Comparison of ENCODE assay signal across 13 cellular contexts in genomic region chr19:35011737-35012682, GRCh38. TPM values are rescaled to one million over a fixed set of nuclear protein-coding genes. Genes with fewer than 3 reads are reported as not detected.
DNase-seq lines count a peak whose midpoint lies in the region; ATAC-seq, FAIRE-seq and TF ChIP-seq lines count a peak whose summit lies in the region.
"Had no signal": no experiment of that assay in that cellular context is flagged by ENCODE, and none has a peak within 500 bp of the region (broad histone marks: within the 10 kb centered on the region; RNA-seq: fewer than 3 reads in every experiment).

No MANE protein-coding gene starts in this region.

- H4K20me1 ChIP-seq in HCT116 (ENCODE audit: insufficient read depth) (no peaks in the 10 kb centered on the region), K562 (replicated peaks; ENCODE audit: control insufficient read depth, insufficient read depth, low read length) (no peaks in the 10 kb centered on the region), osteoblast (ENCODE audit: insufficient read depth, low read length) (peaks cover 10% of the 10 kb centered on the region)

- H3K27ac Mint-ChIP-seq in CD4-positive, CD25-positive, alpha-beta regulatory T cell, result peak overlapping the region; percentile 74 to 97 (median 95)

- H3K4me1 ChIP-seq in CD4-positive, CD25-positive, alpha-beta regulatory T cell (ENCODE audit: control insufficient read depth, insufficient read depth, low read length, poor library complexity, severe bottlenecking), result peaks cover 50% of the 10 kb centered on the region
- H3K4me1 ChIP-seq in HCT116 (ENCODE audit: control insufficient read depth in 1 of 2, insufficient read depth in 2 of 2, low read length in 2 of 2), result no peaks in the 10 kb centered on the region
- H3K4me1 ChIP-seq in K562 (replicated peaks in 1 of 2; ENCODE audit: control insufficient read depth in 2 of 2, insufficient read depth in 2 of 2, low read length in 2 of 2), result peaks cover 0 to 28% of the 10 kb centered on the region in 2 experiments; a peak in 2 of 5 replicates
- H3K4me1 ChIP-seq in osteoblast (ENCODE audit: insufficient read depth, low read length), result no peaks in the 10 kb centered on the region
- H3K4me1 ChIP-seq: prostate gland had no signal

- H3K4me2 ChIP-seq in HCT116 (ENCODE audit: low read length) (no peak overlapping the region), K562 (ENCODE audit: insufficient read depth, low read length) (no peak overlapping the region), osteoblast (ENCODE audit: insufficient read depth, low read length) (no peak overlapping the region)

- no peak for DNase-seq in CD4-positive, CD25-positive, alpha-beta regulatory T cell
- no peak for DNase-seq in HCT116 (ENCODE audit: low read depth, low spot score)
- no peak for DNase-seq in K562 (ENCODE audit: extremely low read depth in 1 of 4, low spot score in 3 of 4)
- DNase-seq in osteoblast (ENCODE audit: insufficient read length, low spot score, missing footprints), result peak; percentile 51
- no peak for DNase-seq in SIG-M5 (lab: John Stamatoyannopoulos, UW)
- no peak for DNase-seq in cerebellar nuclear complex (lab: John Stamatoyannopoulos, UW)
- DNase-seq: NCI-H187, NCI-H748 treated with DMSO at 0.1 percent for 48 hours had no signal

- POLR2A ChIA-PET in HCT116 (lab: Charles Lee), result no interaction called here
- POLR2A ChIA-PET in K562 (lab: Yijun Ruan, JAX), result interaction anchor here (0.8 to 1.2 kb wide), 4 partner anchors 13 to 121 kb away, joined by 3 to 5 read pairs (median 4); partner anchors contain the start of gene ZNF30

- H3K36me3 Mint-ChIP-seq in CD4-positive, CD25-positive, alpha-beta regulatory T cell, result peaks cover 41% of the 10 kb centered on the region

- peak; percentile 29 for FAIRE-seq in K562 (lab: Jason Lieb, UNC)

- H3K9me2 ChIP-seq in HCT116 (ENCODE audit: insufficient read depth), result no peaks in the 10 kb centered on the region

- H3K9me3 ChIP-seq in CD4-positive, CD25-positive, alpha-beta regulatory T cell (ENCODE audit: control insufficient read depth in 2 of 2, low read length in 2 of 2), result no peaks in the 10 kb centered on the region
- H3K9me3 ChIP-seq in HCT116 (ENCODE audit: control insufficient read depth in 1 of 2, insufficient read depth in 1 of 2, low read depth in 1 of 2, low read length in 2 of 2) (no peaks in the 10 kb centered on the region), K562 (replicated peaks; ENCODE audit: control insufficient read depth, insufficient read depth, low read depth, low read length) (no peaks in the 10 kb centered on the region), osteoblast (ENCODE audit: low read depth, low read length) (no peaks in the 10 kb centered on the region)
- H3K9me3 ChIP-seq: prostate gland had no signal

- no peak for TF ChIP-seq EP300 in K562 (IDR thresholded peaks at IDR 0.05; ENCODE audit: low read length)

- H3K4me3 Mint-ChIP-seq in CD4-positive, CD25-positive, alpha-beta regulatory T cell, result peak overlapping the region; percentile 68 to 77 (median 72)

- intact Hi-C loops in HCT116 (cut with micrococcal nuclease) (loop anchor here (5.0 kb wide), 1 partner anchor 160 kb away; no protein-coding TSS in a partner anchor), K562 (cut with micrococcal nuclease) (loop anchor here (2.0 kb wide), 1 partner anchor 277 kb away; the partner anchor contains the start of gene ZNF181)

- no peaks in the 10 kb centered on the region for H3K9me3 Mint-ChIP-seq in CD4-positive, CD25-positive, alpha-beta regulatory T cell

- peaks cover 39% of the 10 kb centered on the region for H3K36me3 ChIP-seq in CD4-positive, CD25-positive, alpha-beta regulatory T cell (ENCODE audit: control insufficient read depth, insufficient read depth, low read length)
- H3K36me3 ChIP-seq in HCT116 (ENCODE audit: control insufficient read depth in 1 of 2, insufficient read depth in 2 of 2, low read length in 2 of 2) (peaks cover 20 to 23% of the 10 kb centered on the region in 2 experiments; a peak in 3 of 4 replicates), K562 (ENCODE audit: control insufficient read depth, insufficient read depth, low read length) (peaks cover 78% of the 10 kb centered on the region), osteoblast (ENCODE audit: insufficient read depth, low read length) (peaks cover 50% of the 10 kb centered on the region)

- peaks cover 6 to 67% (median 38%) of the 10 kb centered on the region in 4 donors for H3K4me1 Mint-ChIP-seq in CD4-positive, CD25-positive, alpha-beta regulatory T cell

- H3K4me3 ChIP-seq in CD4-positive, CD25-positive, alpha-beta regulatory T cell (ENCODE audit: low read depth, low read length), result no peak overlapping the region
- H3K4me3 ChIP-seq in HCT116 (replicated peaks in 1 of 2; ENCODE audit: low read depth in 1 of 2, low read length in 2 of 2), result no peak overlapping the region
- H3K4me3 ChIP-seq in K562, result no peak overlapping the region
- no peak overlapping the region for H3K4me3 ChIP-seq in osteoblast (ENCODE audit: insufficient read depth, low read length)
- H3K4me3 ChIP-seq: prostate gland had no signal

- 94% methylated on average over 16 of the region's 18 CpGs for WGBS in K562 (ENCODE audit: insufficient coverage, low coverage, missing lambda C conversion rate)

- peak overlapping the region; percentile 81 for H3K27ac ChIP-seq in CD4-positive, CD25-positive, alpha-beta regulatory T cell (ENCODE audit: insufficient read depth, low read length, poor library complexity, severe bottlenecking)
- H3K27ac ChIP-seq in HCT116 (ENCODE audit: low read depth, low read length), result no peak overlapping the region
- no peak overlapping the region for H3K27ac ChIP-seq in K562 (ENCODE audit: extremely low read depth, low read depth, low read length)
- H3K27ac ChIP-seq in osteoblast (ENCODE audit: low read depth, low read length), result no peak overlapping the region
- H3K27ac ChIP-seq: prostate gland had no signal

- H3K27me3 ChIP-seq in CD4-positive, CD25-positive, alpha-beta regulatory T cell (ENCODE audit: control insufficient read depth, insufficient read depth, low read length), result no peaks in the 10 kb centered on the region
- H3K27me3 ChIP-seq in HCT116 (ENCODE audit: insufficient read depth, low read length) (no peaks in the 10 kb centered on the region), K562 (ENCODE audit: control insufficient read depth in 2 of 2, insufficient read depth in 2 of 2, low read length in 2 of 2) (no peaks in the 10 kb centered on the region), osteoblast (ENCODE audit: insufficient read depth, low read length) (no peaks in the 10 kb centered on the region)

- CTCF ChIA-PET in HCT116 (lab: Charles Lee) (interaction anchor here (0.9 kb wide), 1 partner anchor 174 kb away, joined by 3 read pairs; no protein-coding TSS in a partner anchor), K562 (lab: Yijun Ruan, JAX; ENCODE audit: low intra/inter-chr PET ratio) (interaction anchor here (0.6 to 2.7 kb wide), 4 partner anchors 38 to 372 kb away, joined by 3 to 28 read pairs (median 3); partner anchors contain the start of gene ZNF181)

- TF ChIP-seq CTCF in HCT116 (IDR thresholded peaks at IDR 0.05 in 2 of 3, conservative IDR thresholded peaks at IDR 0.05 in 1 of 3; ENCODE audit: borderline replicate concordance in 1 of 3, insufficient read depth in 1 of 3, low read depth in 2 of 3, low read length in 2 of 3), result no peak
- no peak for TF ChIP-seq CTCF in K562 (IDR thresholded peaks at IDR 0.05 in 2 of 3, conservative IDR thresholded peaks at IDR 0.05 in 1 of 3; ENCODE audit: insufficient read depth in 2 of 3, low read depth in 1 of 3, low read length in 3 of 3)
- TF ChIP-seq CTCF in osteoblast (IDR thresholded peaks at IDR 0.05; ENCODE audit: extremely low read depth, low read depth, low read length), result no peak

- TF ChIP-seq POLR2A in HCT116 (IDR thresholded peaks at IDR 0.05; ENCODE audit: borderline replicate concordance, extremely low read depth, insufficient read depth, insufficient read length) (no peak), K562 (conservative IDR thresholded peaks at IDR 0.05) (no peak)

- H2AFZ ChIP-seq in HCT116 (ENCODE audit: low read depth, low read length, poor library complexity, severe bottlenecking) (no peak overlapping the region), K562 (ENCODE audit: low read depth, low read length) (no peak overlapping the region), osteoblast (ENCODE audit: low read length) (no peak overlapping the region)

- ATAC-seq in CD4-positive, CD25-positive, alpha-beta regulatory T cell (ENCODE audit: low read depth in 2 of 2), result no peak
- no peak for ATAC-seq in HCT116
- ATAC-seq in K562, result no peak
- no peak for ATAC-seq in GM21529 (IDR thresholded peaks at IDR 0.05; ENCODE audit: unreplicated experiment)
- ATAC-seq in GM19023 (IDR thresholded peaks at IDR 0.05; ENCODE audit: unreplicated experiment), result no peak

- BruUV-seq in HCT116 (replicated peaks; lab: Mats Ljungman, UMichigan), result TSS peak; percentile 12
- no TSS peak for BruUV-seq in K562 (replicated peaks; lab: Mats Ljungman, UMichigan)

- no peaks in the 10 kb centered on the region for H3K27me3 Mint-ChIP-seq in CD4-positive, CD25-positive, alpha-beta regulatory T cell

- in situ Hi-C loops in K562 (cut with MboI), result loop anchor here (5.0 kb wide), 1 partner anchor 170 kb away; no protein-coding TSS in a partner anchor

- RAD21 ChIA-PET in HCT116 (lab: Charles Lee; ENCODE audit: low non-redundant PET in 1 of 2, low total read pairs in 2 of 2, uncharacterized antibody in 2 of 2, unreplicated experiment in 2 of 2), result no interaction called here

- H3K79me2 ChIP-seq in HCT116 (ENCODE audit: insufficient read depth, low read length) (0 out of 2 replicates have a peak, but pooled peaks cover under 1% of the 10 kb centered on the region), K562 (ENCODE audit: control insufficient read depth, insufficient read depth, low read length) (peaks cover 1% of the 10 kb centered on the region; the same call in 1 of the 3 replicates), osteoblast (ENCODE audit: insufficient read depth, low read length) (peaks cover 3% of the 10 kb centered on the region)

- peaks cover 4% of the 10 kb centered on the region for H3K9me1 ChIP-seq in K562 (ENCODE audit: control insufficient read depth, insufficient read depth, low read length)

- TF ChIP-seq RAD21 in HCT116 (IDR thresholded peaks at IDR 0.05; ENCODE audit: low read depth) (no peak), K562 (CRISPR knock-in tag; conservative IDR thresholded peaks at IDR 0.05 in 1 of 2, IDR thresholded peaks at IDR 0.05 in 1 of 2) (no peak)

- H3K9ac ChIP-seq in HCT116 (ENCODE audit: low read length) (no peak overlapping the region), K562 (ENCODE audit: insufficient read depth in 1 of 2, low read depth in 2 of 2, low read length in 2 of 2) (peak overlapping the region in 1 of 2 experiments; percentile 40; a peak in 2 of 4 replicates)

RNA-seq across cellular contexts. Expression of gene GRAMD1A, which starts 11.9 kb away (rescaled TPM):
- 179 TPM for total RNA-seq in CD4-positive, CD25-positive, alpha-beta regulatory T cell
- polyA plus RNA-seq in CD4-positive, CD25-positive, alpha-beta regulatory T cell, result 10 to 100 TPM; 25.7 to 39.4 (median 32.1) TPM
- 75.4 TPM for total RNA-seq in HCT116 (2021; ENCODE audit: unreplicated experiment)
- polyA plus RNA-seq in HCT116 (2012), result 71.4 and 76.4 TPM in 2 replicates
- 167 and 288 TPM in 2 replicates for total RNA-seq in K562 (2011; cell fraction: chromatin; rRNA removed; ENCODE audit: low replicate concordance)
- total RNA-seq in K562 (2011; cell fraction: nucleolus; rRNA removed), result 130 and 133 TPM in 2 replicates
- total RNA-seq in K562 (2011; cell fraction: nucleoplasm; rRNA removed), result 132 and 192 TPM in 2 replicates
- total RNA-seq in K562 (2014; rRNA removed), result 41.8 and 47.0 TPM in 2 replicates
- 13.9 and 16.4 TPM in 2 replicates for total RNA-seq in K562 (2014; rRNA removed; fragmentation: Illumina TruSeq; extraction: Trizol)
- total RNA-seq in K562 (2015; rRNA removed; fragmentation: Illumina TruSeq; extraction: Trizol), result 19.4 and 20.5 TPM in 2 replicates
- 58.7 and 62.5 TPM in 2 replicates for total RNA-seq in K562 (2021)
- polyA plus RNA-seq in K562 (2011; rRNA removed), result 39.4 and 54.3 TPM in 2 replicates
- 51.1 and 57.8 TPM in 2 replicates for polyA plus RNA-seq in K562 (2011; cell fraction: cytosol; rRNA removed)
- polyA plus RNA-seq in K562 (2011; cell fraction: nucleus; rRNA removed), result 131 and 183 TPM in 2 replicates
- 35.7 and 68.6 TPM in 2 replicates for polyA plus RNA-seq in K562 (2012)
- 38.5 and 54.1 TPM in 2 replicates for polyA plus RNA-seq in K562 (2014; fragmentation: Illumina TruSeq; extraction: Trizol)
- 1 to 10 TPM; 1.4 to 1.7 TPM for polyA plus RNA-seq in K562 (2014; fragmentation: Nextera tagmentation; extraction: Ambion mirVana)
- polyA plus RNA-seq in K562 (2014; rRNA removed), result 61.7 and 63.8 TPM in 2 replicates
- polyA minus RNA-seq in K562 (2011; rRNA and poly(A)+ RNA removed), result 41.4 and 44.4 TPM in 2 replicates
- 39.7 and 39.8 TPM in 2 replicates for polyA minus RNA-seq in K562 (2011; cell fraction: cytosol; rRNA and poly(A)+ RNA removed)
- polyA minus RNA-seq in K562 (2011; cell fraction: nucleus; rRNA and poly(A)+ RNA removed), result 31.2 and 45.4 TPM in 2 replicates
- total RNA-seq in osteoblast, result 29.7 and 33.6 TPM in 2 replicates

RNA-seq across cellular contexts. Expression of gene SCN1B, which starts 18.3 kb away (rescaled TPM):
- 2.0 TPM for total RNA-seq in CD4-positive, CD25-positive, alpha-beta regulatory T cell
- under 1 TPM in 3 of 4 donors, not detected in 1; 0.08 to 0.23 (median 0.11) TPM for polyA plus RNA-seq in CD4-positive, CD25-positive, alpha-beta regulatory T cell
- 6.6 TPM for total RNA-seq in HCT116 (2021; ENCODE audit: unreplicated experiment)
- 4.2 and 4.6 TPM in 2 replicates for polyA plus RNA-seq in HCT116 (2012)
- total RNA-seq in K562 (2011; cell fraction: chromatin; rRNA removed; ENCODE audit: low replicate concordance), result 6.3 and 14.6 TPM in 2 replicates
- 7.7 and 7.9 TPM in 2 replicates for total RNA-seq in K562 (2011; cell fraction: nucleolus; rRNA removed)
- total RNA-seq in K562 (2011; cell fraction: nucleoplasm; rRNA removed), result 8.3 and 13.4 TPM in 2 replicates
- 0.91 and 1.6 TPM in 2 replicates for total RNA-seq in K562 (2014; rRNA removed)
- 0.51 and 0.80 TPM in 2 replicates for total RNA-seq in K562 (2014; rRNA removed; fragmentation: Illumina TruSeq; extraction: Trizol)
- 0.91 and 1.2 TPM in 2 replicates for total RNA-seq in K562 (2015; rRNA removed; fragmentation: Illumina TruSeq; extraction: Trizol)
- 1.8 TPM in 2 replicates for total RNA-seq in K562 (2021)
- 2.5 and 4.2 TPM in 2 replicates for polyA plus RNA-seq in K562 (2011; rRNA removed)
- polyA plus RNA-seq in K562 (2011; cell fraction: cytosol; rRNA removed), result 2.3 and 2.6 TPM in 2 replicates
- polyA plus RNA-seq in K562 (2011; cell fraction: nucleus; rRNA removed), result 9.1 and 10.0 TPM in 2 replicates
- 1.4 and 3.7 TPM in 2 replicates for polyA plus RNA-seq in K562 (2012)
- polyA plus RNA-seq in K562 (2014; fragmentation: Illumina TruSeq; extraction: Trizol), result 0.79 and 1.0 TPM in 2 replicates
- under 1 TPM; 0.03 to 0.06 TPM for polyA plus RNA-seq in K562 (2014; fragmentation: Nextera tagmentation; extraction: Ambion mirVana)
- 1.2 and 2.1 TPM in 2 replicates for polyA plus RNA-seq in K562 (2014; rRNA removed)
- polyA minus RNA-seq in K562 (2011; rRNA and poly(A)+ RNA removed), result 1.1 and 2.6 TPM in 2 replicates
- 1.2 and 1.5 TPM in 2 replicates for polyA minus RNA-seq in K562 (2011; cell fraction: cytosol; rRNA and poly(A)+ RNA removed)
- polyA minus RNA-seq in K562 (2011; cell fraction: nucleus; rRNA and poly(A)+ RNA removed), result 1.6 and 2.2 TPM in 2 replicates
- total RNA-seq in osteoblast, result 4.7 and 5.6 TPM in 2 replicates

RNA-seq across cellular contexts. Expression of gene HPN, which starts 29.5 kb away (rescaled TPM):
- not detected for total RNA-seq in CD4-positive, CD25-positive, alpha-beta regulatory T cell
- under 1 TPM in 2 of 4 donors, not detected in 2; 0.54 to 0.70 TPM for polyA plus RNA-seq in CD4-positive, CD25-positive, alpha-beta regulatory T cell
- 0.32 TPM for total RNA-seq in HCT116 (2021; ENCODE audit: unreplicated experiment)
- polyA plus RNA-seq in HCT116 (2012), result 0.10 TPM in 1 of 2 replicates, not detected in the other
- 0.30 and 0.74 TPM in 2 replicates for total RNA-seq in K562 (2011; cell fraction: chromatin; rRNA removed; ENCODE audit: low replicate concordance)
- 0.26 and 0.67 TPM in 2 replicates for total RNA-seq in K562 (2011; cell fraction: nucleolus; rRNA removed)
- 0.59 and 0.99 TPM in 2 replicates for total RNA-seq in K562 (2011; cell fraction: nucleoplasm; rRNA removed)
- total RNA-seq in K562 (2014; rRNA removed), result not detected in 2 replicates
- total RNA-seq in K562 (2014; rRNA removed; fragmentation: Illumina TruSeq; extraction: Trizol), result not detected in 2 replicates
- total RNA-seq in K562 (2015; rRNA removed; fragmentation: Illumina TruSeq; extraction: Trizol), result 0.15 TPM in 1 of 2 replicates, not detected in the other
- 0.20 and 0.36 TPM in 2 replicates for total RNA-seq in K562 (2021)
- 0.10 and 0.11 TPM in 2 replicates for polyA plus RNA-seq in K562 (2011; rRNA removed)
- polyA plus RNA-seq in K562 (2011; cell fraction: cytosol; rRNA removed), result 0.09 and 0.12 TPM in 2 replicates
- 0.63 and 1.3 TPM in 2 replicates for polyA plus RNA-seq in K562 (2011; cell fraction: nucleus; rRNA removed)
- 0.10 and 1.7 TPM in 2 replicates for polyA plus RNA-seq in K562 (2012)
- polyA plus RNA-seq in K562 (2014; fragmentation: Illumina TruSeq; extraction: Trizol), result not detected in 2 replicates
- polyA plus RNA-seq in K562 (2014; fragmentation: Nextera tagmentation; extraction: Ambion mirVana), result not detected
- polyA plus RNA-seq in K562 (2014; rRNA removed), result not detected in 2 replicates
- polyA minus RNA-seq in K562 (2011; rRNA and poly(A)+ RNA removed), result not detected in 2 replicates
- not detected in 2 replicates for polyA minus RNA-seq in K562 (2011; cell fraction: cytosol; rRNA and poly(A)+ RNA removed)
- polyA minus RNA-seq in K562 (2011; cell fraction: nucleus; rRNA and poly(A)+ RNA removed), result 0.27 and 0.56 TPM in 2 replicates
- total RNA-seq in osteoblast, result under 0.01 and 0.29 TPM in 2 replicates
- total RNA-seq: chondrocyte had no signal
- polyA plus RNA-seq: fibroblast of lung had no signal

RNA-seq across cellular contexts. Expression of gene ZNF792, which starts 48.0 kb away (rescaled TPM):
- 16.2 TPM for total RNA-seq in CD4-positive, CD25-positive, alpha-beta regulatory T cell
- 10 to 100 TPM; 15.5 to 24.7 (median 19.9) TPM for polyA plus RNA-seq in CD4-positive, CD25-positive, alpha-beta regulatory T cell
- total RNA-seq in HCT116 (2021; ENCODE audit: unreplicated experiment) (3.6 TPM), K562 (2014; rRNA removed) (14.5 and 14.6 TPM in 2 replicates), K562 (2014; rRNA removed; fragmentation: Illumina TruSeq; extraction: Trizol) (15.8 and 17.7 TPM in 2 replicates), K562 (2015; rRNA removed; fragmentation: Illumina TruSeq; extraction: Trizol) (10.0 and 10.4 TPM in 2 replicates), K562 (2021) (15.5 and 16.5 TPM in 2 replicates), osteoblast (6.2 TPM in 2 replicates)
- polyA plus RNA-seq in HCT116 (2012), result 1.8 and 1.9 TPM in 2 replicates
- 49.4 and 86.2 TPM in 2 replicates for total RNA-seq in K562 (2011; cell fraction: chromatin; rRNA removed; ENCODE audit: low replicate concordance)
- 38.2 and 47.9 TPM in 2 replicates for total RNA-seq in K562 (2011; cell fraction: nucleolus; rRNA removed)
- 33.4 and 39.9 TPM in 2 replicates for total RNA-seq in K562 (2011; cell fraction: nucleoplasm; rRNA removed)
- polyA plus RNA-seq in K562 (2011; rRNA removed) (9.6 and 12.0 TPM in 2 replicates), K562 (2014; fragmentation: Illumina TruSeq; extraction: Trizol) (9.9 and 10.2 TPM in 2 replicates), K562 (2014; fragmentation: Nextera tagmentation; extraction: Ambion mirVana) (1 to 10 TPM; 3.3 to 3.5 TPM), K562 (2014; rRNA removed) (7.0 and 7.9 TPM in 2 replicates)
- polyA plus RNA-seq in K562 (2011; cell fraction: cytosol; rRNA removed), result 6.8 and 6.9 TPM in 2 replicates
- 17.3 and 18.8 TPM in 2 replicates for polyA plus RNA-seq in K562 (2011; cell fraction: nucleus; rRNA removed)
- polyA plus RNA-seq in K562 (2012), result 7.3 and 9.8 TPM in 2 replicates
- 37.5 and 38.9 TPM in 2 replicates for polyA minus RNA-seq in K562 (2011; rRNA and poly(A)+ RNA removed)
- polyA minus RNA-seq in K562 (2011; cell fraction: cytosol; rRNA and poly(A)+ RNA removed), result 9.4 and 17.3 TPM in 2 replicates
- polyA minus RNA-seq in K562 (2011; cell fraction: nucleus; rRNA and poly(A)+ RNA removed), result 32.0 and 50.6 TPM in 2 replicates
